Comparison of ENCODE assay signal across 10 cellular contexts in the genomic region with DNA sequence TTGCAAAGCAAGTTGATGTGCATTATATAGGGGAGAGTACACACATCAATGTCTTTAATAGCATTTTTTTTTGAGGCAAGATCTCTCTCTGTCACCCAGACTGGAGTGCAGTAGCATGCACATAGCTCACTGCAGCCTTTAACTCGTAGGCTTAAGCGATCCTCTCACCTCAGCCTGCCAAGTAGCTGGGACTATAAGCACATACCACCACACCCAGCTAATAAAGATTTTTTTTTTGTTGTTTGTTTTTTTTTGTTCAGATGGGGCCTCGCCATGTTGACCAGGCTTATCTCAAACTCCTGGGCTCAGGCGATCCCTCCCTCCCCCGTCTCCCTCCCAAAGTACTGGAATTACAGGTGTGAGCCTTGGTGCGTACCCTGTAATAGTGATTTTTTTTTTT. TPM values are rescaled to one million over a fixed set of nuclear protein-coding genes. Genes with fewer than 3 reads are reported as not detected.
A peak's percentile ranks its signal among the peaks of the same experiment; 100 is the strongest.
DNase-seq lines count a peak whose midpoint lies in the region; ATAC-seq lines count a peak whose summit lies in the region.
"Had no signal": no experiment of that assay in that cellular context is flagged by ENCODE, and none has a peak within 500 bp of the region (broad histone marks: within the 10 kb centered on the region; RNA-seq: fewer than 3 reads in every experiment).

No MANE protein-coding gene starts in this region.

- no peak overlapping the region for H3K4me3 ChIP-seq in BLaER1 treated with 17β-estradiol and CSF1 and Interleukin-3, amounts not matched to agents 10 nM and 100 nM
- peak overlapping the region; percentile 95 for H3K4me3 ChIP-seq in HUES48 (ENCODE audit: low read depth, low read length)
- peak overlapping the region; percentile 100 for H3K4me3 ChIP-seq in adipocyte (ENCODE audit: low read length)
- H3K4me3 ChIP-seq in muscle layer of duodenum (ENCODE audit: low read depth in 1 of 2, low read length in 2 of 2) = peak overlapping the region; percentile 92 to 93
- H3K4me3 ChIP-seq in H7 (ENCODE audit: insufficient read depth, low read depth, low read length) = no peak overlapping the region

- DNase-seq in adipocyte (ENCODE audit: low read depth) (no peak), H7 (no peak), retina (no peak)
- DNase-seq: NCI-H526; stimulated activated CD4-positive, alpha-beta T cell treated with anti-CD3 and anti-CD28 coated beads, Interleukin-4, amount 100 ng/mL, for 24 hours had no signal

- H3K9ac ChIP-seq in BLaER1 treated with 17β-estradiol and CSF1 and Interleukin-3, amounts not matched to agents 10 nM and 100 nM = 0 out of 22 replicates have a peak overlapping the region, but pooled peaks of 1 of the 11 experiments have one; percentile 85
- H3K9ac ChIP-seq in HUES48 (ENCODE audit: low read depth, low read length) = no peak overlapping the region
- H3K9ac ChIP-seq in adipocyte (ENCODE audit: low read length) = no peak overlapping the region

- peak overlapping the region in 9 of 11 experiments; percentile 82 to 97 (median 90); a peak in 13 of 22 replicates for H3K4me2 ChIP-seq in BLaER1 treated with 17β-estradiol and CSF1 and Interleukin-3, amounts not matched to agents 10 nM and 100 nM

- peaks cover 0 to 20% (median 6%) of the 10 kb centered on the region in 11 experiments; a peak in 13 of 22 replicates for H3K36me3 ChIP-seq in BLaER1 treated with 17β-estradiol and CSF1 and Interleukin-3, amounts not matched to agents 10 nM and 100 nM
- peaks cover 10% of the 10 kb centered on the region for H3K36me3 ChIP-seq in HUES48 (ENCODE audit: control insufficient read depth, insufficient read depth, low read length)
- H3K36me3 ChIP-seq in adipocyte (ENCODE audit: control insufficient read depth, insufficient read depth, low read length, severe bottlenecking) = peaks cover 6% of the 10 kb centered on the region
- peaks cover 0 to under 1% of the 10 kb centered on the region in 2 donors for H3K36me3 ChIP-seq in muscle layer of duodenum (ENCODE audit: control insufficient read depth in 1 of 2, insufficient read depth in 2 of 2, low read length in 2 of 2)
- no peaks in the 10 kb centered on the region for H3K36me3 ChIP-seq in H7 (replicated peaks; ENCODE audit: control insufficient read depth, insufficient read depth, low read length)

- ATAC-seq in GM18870 (IDR thresholded peaks at IDR 0.05; ENCODE audit: unreplicated experiment) (no peak), GM18517 (IDR thresholded peaks at IDR 0.05; ENCODE audit: unreplicated experiment) (no peak)

- peaks cover 0 to 12% (median 10%) of the 10 kb centered on the region in 11 experiments; a peak in 13 of 22 replicates for H3K9me3 ChIP-seq in BLaER1 treated with 17β-estradiol and CSF1 and Interleukin-3, amounts not matched to agents 10 nM and 100 nM (replicated peaks in 1 of 11)
- H3K9me3 ChIP-seq in HUES48 (ENCODE audit: control insufficient read depth, insufficient read depth, low read length) = no peaks in the 10 kb centered on the region
- no peaks in the 10 kb centered on the region for H3K9me3 ChIP-seq in adipocyte (ENCODE audit: control insufficient read depth, low read length)
- no peaks in the 10 kb centered on the region for H3K9me3 ChIP-seq in muscle layer of duodenum (ENCODE audit: control insufficient read depth in 1 of 2, low read length in 2 of 2)

- H4K20me1 ChIP-seq in BLaER1 treated with 17β-estradiol and CSF1 and Interleukin-3, amounts not matched to agents 10 nM and 100 nM = no peaks in the 10 kb centered on the region

- no peak overlapping the region for H3K27ac ChIP-seq in BLaER1 treated with 17β-estradiol and CSF1 and Interleukin-3, amounts not matched to agents 10 nM and 100 nM
- no peak overlapping the region for H3K27ac ChIP-seq in HUES48 (ENCODE audit: low read depth, low read length)
- H3K27ac ChIP-seq in muscle layer of duodenum (ENCODE audit: low read length) = no peak overlapping the region

- H3K27me3 ChIP-seq in BLaER1 treated with 17β-estradiol and CSF1 and Interleukin-3, amounts not matched to agents 10 nM and 100 nM = no peaks in the 10 kb centered on the region
- H3K27me3 ChIP-seq in HUES48 (ENCODE audit: control insufficient read depth, insufficient read depth, low read length) (no peaks in the 10 kb centered on the region), adipocyte (replicated peaks; ENCODE audit: control insufficient read depth, insufficient read depth, low read length) (no peaks in the 10 kb centered on the region), muscle layer of duodenum (ENCODE audit: low read depth, low read length) (no peaks in the 10 kb centered on the region), H7 (ENCODE audit: control insufficient read depth, insufficient read depth, low read length) (no peaks in the 10 kb centered on the region)

- peaks cover 17 to 24% (median 21%) of the 10 kb centered on the region in 10 experiments for H3K4me1 ChIP-seq in BLaER1 treated with 17β-estradiol and CSF1 and Interleukin-3, amounts not matched to agents 10 nM and 100 nM
- H3K4me1 ChIP-seq in HUES48 (ENCODE audit: control insufficient read depth, insufficient read depth, low read length) = peaks cover 17% of the 10 kb centered on the region
- peaks cover 14% of the 10 kb centered on the region for H3K4me1 ChIP-seq in adipocyte (ENCODE audit: control insufficient read depth, insufficient read depth, low read length)
- H3K4me1 ChIP-seq in muscle layer of duodenum (ENCODE audit: control insufficient read depth in 1 of 2, insufficient read depth in 2 of 2, low read length in 2 of 2) = peaks cover 7 to 14% of the 10 kb centered on the region in 2 donors

RNA-seq across cellular contexts. Expression of gene UMAD1, which starts 1.5 kb away (rescaled TPM):
- 13.4 and 15.0 TPM in 2 replicates for total RNA-seq in H7 (2014; rRNA removed; shearing (Covaris generic))

Comparison
In these comparisons a context has a peak if more than half of its experiments do, and no peak if none do; other contexts are left out.
1. H3K4me3 ChIP-seq: peak in HUES48 (single experiment), adipocyte (single experiment) and muscle layer of duodenum (2 of 2); none in BLaER1 treated with 17β-estradiol and CSF1 and Interleukin-3, amounts not matched to agents 10 nM and 100 nM (0 of 10) and H7 (single experiment).